In the genomic region with DNA sequence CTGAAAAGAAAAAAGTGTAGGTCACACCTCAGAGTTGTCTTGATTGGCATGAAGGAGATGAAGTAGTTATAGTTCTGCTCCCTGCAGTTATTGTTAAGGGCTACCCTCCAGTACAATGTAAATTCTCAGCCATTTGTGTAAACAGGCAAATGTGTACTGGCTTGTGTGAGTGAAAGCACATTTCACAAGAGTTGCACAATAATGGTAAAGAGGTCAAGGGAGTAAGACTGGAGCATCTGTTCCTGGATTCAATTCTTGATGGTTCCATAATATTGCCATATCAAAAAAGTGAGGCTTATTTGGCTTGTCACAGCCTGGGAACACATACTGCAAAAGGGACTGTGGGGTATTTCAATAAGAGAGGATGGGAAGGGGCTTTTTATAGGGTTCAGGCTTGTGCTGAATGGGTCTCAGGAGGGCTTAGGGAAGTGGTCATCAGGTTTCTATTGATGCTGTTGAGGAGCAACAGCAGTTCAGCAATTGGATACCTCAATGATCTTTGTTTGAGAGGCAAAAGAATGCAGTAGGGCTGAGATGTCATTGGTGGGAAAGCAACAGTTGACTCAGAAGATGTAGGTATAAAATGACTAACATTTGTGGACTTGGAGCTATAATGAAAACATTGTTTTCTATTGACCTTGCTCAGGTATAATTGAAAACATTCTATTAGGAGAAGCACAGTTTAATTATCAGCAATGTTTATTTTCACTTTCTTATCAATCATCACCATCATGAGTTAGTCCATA, we compare ENCODE assay signal across 1 cellular context.
TF ChIP-seq lines count a peak whose summit lies in the region.

No MANE protein-coding gene starts in this region.

TF ChIP-seq in HepG2, 621 proteins besides CTCF, POLR2A, EP300 and RAD21 (continued from another document and continues in another):
- TF ChIP-seq FOSL2 (CRISPR knock-in tag; IDR thresholded peaks at IDR 0.05): peak; percentile 50; the same call in 1 of the 2 replicates
- no peak for TF ChIP-seq ZSCAN25 (CRISPR knock-in tag; IDR thresholded peaks at IDR 0.05)
- no peak for TF ChIP-seq NFIB (CRISPR knock-in tag; IDR thresholded peaks at IDR 0.05; ENCODE audit: borderline replicate concordance)
- TF ChIP-seq ZNF629 (CRISPR knock-in tag; conservative IDR thresholded peaks at IDR 0.05): no peak
- TF ChIP-seq ZNF350 (CRISPR knock-in tag; IDR thresholded peaks at IDR 0.05; ENCODE audit: borderline replicate concordance, low read depth): no peak
- no peak for TF ChIP-seq PAX8 (CRISPR knock-in tag; IDR thresholded peaks at IDR 0.05; ENCODE audit: borderline replicate concordance)
- TF ChIP-seq SUZ12 (IDR thresholded peaks at IDR 0.05; ENCODE audit: low read depth, low read length): no peak
- TF ChIP-seq MBNL3 (CRISPR knock-in tag; conservative IDR thresholded peaks at IDR 0.05): no peak
- TF ChIP-seq, protein P1, sequence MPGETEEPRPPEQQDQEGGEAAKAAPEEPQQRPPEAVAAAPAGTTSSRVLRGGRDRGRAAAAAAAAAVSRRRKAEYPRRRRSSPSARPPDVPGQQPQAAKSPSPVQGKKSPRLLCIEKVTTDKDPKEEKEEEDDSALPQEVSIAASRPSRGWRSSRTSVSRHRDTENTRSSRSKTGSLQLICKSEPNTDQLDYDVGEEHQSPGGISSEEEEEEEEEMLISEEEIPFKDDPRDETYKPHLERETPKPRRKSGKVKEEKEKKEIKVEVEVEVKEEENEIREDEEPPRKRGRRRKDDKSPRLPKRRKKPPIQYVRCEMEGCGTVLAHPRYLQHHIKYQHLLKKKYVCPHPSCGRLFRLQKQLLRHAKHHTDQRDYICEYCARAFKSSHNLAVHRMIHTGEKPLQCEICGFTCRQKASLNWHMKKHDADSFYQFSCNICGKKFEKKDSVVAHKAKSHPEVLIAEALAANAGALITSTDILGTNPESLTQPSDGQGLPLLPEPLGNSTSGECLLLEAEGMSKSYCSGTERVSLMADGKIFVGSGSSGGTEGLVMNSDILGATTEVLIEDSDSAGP (CRISPR knock-in tag; IDR thresholded peaks at IDR 0.05; ENCODE audit: borderline replicate concordance): no peak
- TF ChIP-seq ZFYVE20 (CRISPR knock-in tag; IDR thresholded peaks at IDR 0.05; ENCODE audit: borderline replicate concordance, low read depth): no peak
- TF ChIP-seq RARA (CRISPR knock-in tag; IDR thresholded peaks at IDR 0.05): peak; percentile 92
- TF ChIP-seq ZNF382 (CRISPR knock-in tag; IDR thresholded peaks at IDR 0.05; ENCODE audit: borderline replicate concordance): no peak
- TF ChIP-seq, protein P2, sequence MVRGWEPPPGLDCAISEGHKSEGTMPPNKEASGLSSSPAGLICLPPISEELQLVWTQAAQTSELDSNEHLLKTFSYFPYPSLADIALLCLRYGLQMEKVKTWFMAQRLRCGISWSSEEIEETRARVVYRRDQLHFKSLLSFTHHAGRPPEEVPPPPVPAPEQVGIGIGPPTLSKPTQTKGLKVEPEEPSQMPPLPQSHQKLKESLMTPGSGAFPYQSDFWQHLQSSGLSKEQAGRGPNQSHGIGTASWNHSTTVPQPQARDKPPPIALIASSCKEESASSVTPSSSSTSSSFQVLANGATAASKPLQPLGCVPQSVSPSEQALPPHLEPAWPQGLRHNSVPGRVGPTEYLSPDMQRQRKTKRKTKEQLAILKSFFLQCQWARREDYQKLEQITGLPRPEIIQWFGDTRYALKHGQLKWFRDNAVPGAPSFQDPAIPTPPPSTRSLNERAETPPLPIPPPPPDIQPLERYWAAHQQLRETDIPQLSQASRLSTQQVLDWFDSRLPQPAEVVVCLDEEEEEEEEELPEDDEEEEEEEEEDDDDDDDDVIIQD (CRISPR knock-in tag; IDR thresholded peaks at IDR 0.05; ENCODE audit: low read depth): peak; percentile 94
- TF ChIP-seq ZSCAN29 (CRISPR knock-in tag; conservative IDR thresholded peaks at IDR 0.05): no peak
- no peak for TF ChIP-seq ZNF432 (CRISPR knock-in tag; IDR thresholded peaks at IDR 0.05; ENCODE audit: borderline replicate concordance)
- no peak; the same call in 1 of the 2 replicates for TF ChIP-seq ZNF747 (CRISPR knock-in tag; IDR thresholded peaks at IDR 0.05; ENCODE audit: borderline replicate concordance)
- no peak for TF ChIP-seq GPN1 (CRISPR knock-in tag; IDR thresholded peaks at IDR 0.05; ENCODE audit: borderline replicate concordance)
- TF ChIP-seq AGO1 (IDR thresholded peaks at IDR 0.05; ENCODE audit: low read depth, low read length, poor library complexity, severe bottlenecking): no peak
- TF ChIP-seq ATF1 (CRISPR knock-in tag; IDR thresholded peaks at IDR 0.05): no peak
- no peak for TF ChIP-seq ZNF749 (CRISPR knock-in tag; IDR thresholded peaks at IDR 0.05; ENCODE audit: borderline replicate concordance)
- TF ChIP-seq ZFP37 (CRISPR knock-in tag; IDR thresholded peaks at IDR 0.05; ENCODE audit: borderline replicate concordance): no peak
- TF ChIP-seq, protein P3, sequence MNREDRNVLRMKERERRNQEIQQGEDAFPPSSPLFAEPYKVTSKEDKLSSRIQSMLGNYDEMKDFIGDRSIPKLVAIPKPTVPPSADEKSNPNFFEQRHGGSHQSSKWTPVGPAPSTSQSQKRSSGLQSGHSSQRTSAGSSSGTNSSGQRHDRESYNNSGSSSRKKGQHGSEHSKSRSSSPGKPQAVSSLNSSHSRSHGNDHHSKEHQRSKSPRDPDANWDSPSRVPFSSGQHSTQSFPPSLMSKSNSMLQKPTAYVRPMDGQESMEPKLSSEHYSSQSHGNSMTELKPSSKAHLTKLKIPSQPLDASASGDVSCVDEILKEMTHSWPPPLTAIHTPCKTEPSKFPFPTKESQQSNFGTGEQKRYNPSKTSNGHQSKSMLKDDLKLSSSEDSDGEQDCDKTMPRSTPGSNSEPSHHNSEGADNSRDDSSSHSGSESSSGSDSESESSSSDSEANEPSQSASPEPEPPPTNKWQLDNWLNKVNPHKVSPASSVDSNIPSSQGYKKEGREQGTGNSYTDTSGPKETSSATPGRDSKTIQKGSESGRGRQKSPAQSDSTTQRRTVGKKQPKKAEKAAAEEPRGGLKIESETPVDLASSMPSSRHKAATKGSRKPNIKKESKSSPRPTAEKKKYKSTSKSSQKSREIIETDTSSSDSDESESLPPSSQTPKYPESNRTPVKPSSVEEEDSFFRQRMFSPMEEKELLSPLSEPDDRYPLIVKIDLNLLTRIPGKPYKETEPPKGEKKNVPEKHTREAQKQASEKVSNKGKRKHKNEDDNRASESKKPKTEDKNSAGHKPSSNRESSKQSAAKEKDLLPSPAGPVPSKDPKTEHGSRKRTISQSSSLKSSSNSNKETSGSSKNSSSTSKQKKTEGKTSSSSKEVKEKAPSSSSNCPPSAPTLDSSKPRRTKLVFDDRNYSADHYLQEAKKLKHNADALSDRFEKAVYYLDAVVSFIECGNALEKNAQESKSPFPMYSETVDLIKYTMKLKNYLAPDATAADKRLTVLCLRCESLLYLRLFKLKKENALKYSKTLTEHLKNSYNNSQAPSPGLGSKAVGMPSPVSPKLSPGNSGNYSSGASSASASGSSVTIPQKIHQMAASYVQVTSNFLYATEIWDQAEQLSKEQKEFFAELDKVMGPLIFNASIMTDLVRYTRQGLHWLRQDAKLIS (CRISPR knock-in tag; IDR thresholded peaks at IDR 0.05): no peak
- TF ChIP-seq, protein P4, sequence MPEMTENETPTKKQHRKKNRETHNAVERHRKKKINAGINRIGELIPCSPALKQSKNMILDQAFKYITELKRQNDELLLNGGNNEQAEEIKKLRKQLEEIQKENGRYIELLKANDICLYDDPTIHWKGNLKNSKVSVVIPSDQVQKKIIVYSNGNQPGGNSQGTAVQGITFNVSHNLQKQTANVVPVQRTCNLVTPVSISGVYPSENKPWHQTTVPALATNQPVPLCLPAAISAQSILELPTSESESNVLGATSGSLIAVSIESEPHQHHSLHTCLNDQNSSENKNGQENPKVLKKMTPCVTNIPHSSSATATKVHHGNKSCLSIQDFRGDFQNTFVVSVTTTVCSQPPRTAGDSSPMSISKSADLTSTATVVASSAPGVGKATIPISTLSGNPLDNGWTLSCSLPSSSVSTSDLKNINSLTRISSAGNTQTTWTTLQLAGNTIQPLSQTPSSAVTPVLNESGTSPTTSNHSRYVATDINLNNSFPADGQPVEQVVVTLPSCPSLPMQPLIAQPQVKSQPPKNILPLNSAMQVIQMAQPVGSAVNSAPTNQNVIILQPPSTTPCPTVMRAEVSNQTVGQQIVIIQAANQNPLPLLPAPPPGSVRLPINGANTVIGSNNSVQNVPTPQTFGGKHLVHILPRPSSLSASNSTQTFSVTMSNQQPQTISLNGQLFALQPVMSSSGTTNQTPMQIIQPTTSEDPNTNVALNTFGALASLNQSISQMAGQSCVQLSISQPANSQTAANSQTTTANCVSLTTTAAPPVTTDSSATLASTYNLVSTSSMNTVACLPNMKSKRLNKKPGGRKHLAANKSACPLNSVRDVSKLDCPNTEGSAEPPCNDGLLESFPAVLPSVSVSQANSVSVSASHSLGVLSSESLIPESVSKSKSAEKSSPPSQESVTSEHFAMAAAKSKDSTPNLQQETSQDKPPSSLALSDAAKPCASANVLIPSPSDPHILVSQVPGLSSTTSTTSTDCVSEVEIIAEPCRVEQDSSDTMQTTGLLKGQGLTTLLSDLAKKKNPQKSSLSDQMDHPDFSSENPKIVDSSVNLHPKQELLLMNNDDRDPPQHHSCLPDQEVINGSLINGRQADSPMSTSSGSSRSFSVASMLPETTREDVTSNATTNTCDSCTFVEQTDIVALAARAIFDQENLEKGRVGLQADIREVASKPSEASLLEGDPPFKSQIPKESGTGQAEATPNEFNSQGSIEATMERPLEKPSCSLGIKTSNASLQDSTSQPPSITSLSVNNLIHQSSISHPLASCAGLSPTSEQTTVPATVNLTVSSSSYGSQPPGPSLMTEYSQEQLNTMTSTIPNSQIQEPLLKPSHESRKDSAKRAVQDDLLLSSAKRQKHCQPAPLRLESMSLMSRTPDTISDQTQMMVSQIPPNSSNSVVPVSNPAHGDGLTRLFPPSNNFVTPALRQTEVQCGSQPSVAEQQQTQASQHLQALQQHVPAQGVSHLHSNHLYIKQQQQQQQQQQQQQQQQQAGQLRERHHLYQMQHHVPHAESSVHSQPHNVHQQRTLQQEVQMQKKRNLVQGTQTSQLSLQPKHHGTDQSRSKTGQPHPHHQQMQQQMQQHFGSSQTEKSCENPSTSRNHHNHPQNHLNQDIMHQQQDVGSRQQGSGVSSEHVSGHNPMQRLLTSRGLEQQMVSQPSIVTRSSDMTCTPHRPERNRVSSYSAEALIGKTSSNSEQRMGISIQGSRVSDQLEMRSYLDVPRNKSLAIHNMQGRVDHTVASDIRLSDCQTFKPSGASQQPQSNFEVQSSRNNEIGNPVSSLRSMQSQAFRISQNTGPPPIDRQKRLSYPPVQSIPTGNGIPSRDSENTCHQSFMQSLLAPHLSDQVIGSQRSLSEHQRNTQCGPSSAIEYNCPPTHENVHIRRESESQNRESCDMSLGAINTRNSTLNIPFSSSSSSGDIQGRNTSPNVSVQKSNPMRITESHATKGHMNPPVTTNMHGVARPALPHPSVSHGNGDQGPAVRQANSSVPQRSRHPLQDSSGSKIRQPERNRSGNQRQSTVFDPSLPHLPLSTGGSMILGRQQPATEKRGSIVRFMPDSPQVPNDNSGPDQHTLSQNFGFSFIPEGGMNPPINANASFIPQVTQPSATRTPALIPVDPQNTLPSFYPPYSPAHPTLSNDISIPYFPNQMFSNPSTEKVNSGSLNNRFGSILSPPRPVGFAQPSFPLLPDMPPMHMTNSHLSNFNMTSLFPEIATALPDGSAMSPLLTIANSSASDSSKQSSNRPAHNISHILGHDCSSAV (CRISPR knock-in tag; IDR thresholded peaks at IDR 0.05; ENCODE audit: borderline replicate concordance): no peak
- TF ChIP-seq, protein P5, sequence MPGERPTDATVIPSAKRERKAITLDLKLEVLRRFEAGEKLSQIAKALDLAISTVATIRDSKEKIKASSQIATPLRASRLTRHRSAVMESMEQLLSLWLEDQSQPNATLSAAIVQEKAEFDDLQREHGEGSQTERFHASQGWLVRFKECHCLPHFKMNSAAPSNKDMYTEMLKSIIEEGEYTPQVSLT (CRISPR knock-in tag; IDR thresholded peaks at IDR 0.05; ENCODE audit: borderline replicate concordance, low read depth): no peak
- no peak for TF ChIP-seq HNRNPH1 (optimal IDR thresholded peaks at IDR 0.05; ENCODE audit: low read depth, low read length)
- TF ChIP-seq FOXM1 (CRISPR knock-in tag; IDR thresholded peaks at IDR 0.05): no peak
- TF ChIP-seq ZNF12 (CRISPR knock-in tag; IDR thresholded peaks at IDR 0.05): peak; percentile 39; the same call in 1 of the 2 replicates
- no peak for TF ChIP-seq ZNF3 (CRISPR knock-in tag; IDR thresholded peaks at IDR 0.05)
- no peak for TF ChIP-seq ZNF605 (CRISPR knock-in tag; IDR thresholded peaks at IDR 0.05)
- TF ChIP-seq FLYWCH1 (CRISPR knock-in tag; IDR thresholded peaks at IDR 0.05): no peak
